In genomic region chr3:158539414-158540014, GRCh38 we compare ENCODE assay signal across 8 cellular contexts. TPM values are rescaled to one million over a fixed set of nuclear protein-coding genes. Genes with fewer than 3 reads are reported as not detected.
A peak's percentile ranks its signal among the peaks of the same experiment; 100 is the strongest.
DNase-seq lines count a peak whose midpoint lies in the region; ATAC-seq and TF ChIP-seq lines count a peak whose summit lies in the region.

No MANE protein-coding gene starts in this region.

- H3K27ac ChIP-seq in PC-3 (ENCODE audit: low read length) = no peak overlapping the region
- no peak overlapping the region for H3K27ac ChIP-seq in hepatocyte

- H3K79me2 ChIP-seq in PC-3 (ENCODE audit: low read length) (no peaks in the 10 kb centered on the region), hepatocyte (no peaks in the 10 kb centered on the region)

- H3K36me3 ChIP-seq in PC-3 (ENCODE audit: low read depth, low read length) (no peaks in the 10 kb centered on the region), hepatocyte (replicated peaks; ENCODE audit: insufficient read depth, low read depth) (no peaks in the 10 kb centered on the region)

- H2AFZ ChIP-seq in PC-3 (ENCODE audit: low read length) = peak overlapping the region; percentile 54
- H2AFZ ChIP-seq in hepatocyte = peak overlapping the region; percentile 90

- H3K4me1 ChIP-seq in PC-3 (ENCODE audit: insufficient read depth, low read length) = no peaks in the 10 kb centered on the region
- no peaks in the 10 kb centered on the region for H3K4me1 ChIP-seq in hepatocyte (ENCODE audit: insufficient read depth)

- peak; percentile 82 for ATAC-seq in GM18511 (IDR thresholded peaks at IDR 0.05; ENCODE audit: unreplicated experiment)
- no peak; the same call in 1 of the 2 replicates for ATAC-seq in PC-3
- ATAC-seq in activated CD4-positive, CD25-positive, alpha-beta regulatory T cell treated with anti-CD3 and anti-CD28 coated beads, Interleukin-2, amount 50 U/mL, for 24 hours = no peak

- DNase-seq in AG09309 (ENCODE audit: low read depth) (no peak), PC-3 (peak; percentile 58), hepatocyte (ENCODE audit: low spot score) (peak; percentile 57)
- DNase-seq in Jurkat, Clone E6-1 (ENCODE audit: low read depth, low spot score) = peak; percentile 62
- peak; percentile 34 for DNase-seq in activated naive CD4-positive, alpha-beta T cell treated with anti-CD3 and anti-CD28 coated beads, Interleukin-2, amount 50 U/mL, for 16 hours
- DNase-seq in stimulated activated CD4-positive, alpha-beta T cell treated with anti-CD3 and anti-CD28 coated beads, Interleukin-2, amount 100 ng/mL, for 24 hours = peak; percentile 47 to 54

- no peak overlapping the region for H3K4me2 ChIP-seq in PC-3 (ENCODE audit: low read length)
- no peak overlapping the region for H3K4me2 ChIP-seq in hepatocyte

- POLR2A ChIA-PET in PC-3 (lab: Charles Lee; ENCODE audit: unreplicated experiment) = no interaction called here

- H3K9ac ChIP-seq in PC-3 (ENCODE audit: low read length) = no peak overlapping the region

- H3K9me2 ChIP-seq in PC-3 (replicated peaks; ENCODE audit: low read length) (no peaks in the 10 kb centered on the region), hepatocyte (replicated peaks; ENCODE audit: insufficient read depth) (no peaks in the 10 kb centered on the region)

- no peak overlapping the region for H3K4me3 ChIP-seq in AG09309 (ENCODE audit: control insufficient read depth, low read depth, low read length)
- no peak overlapping the region for H3K4me3 ChIP-seq in Jurkat, Clone E6-1 (ENCODE audit: low read length)
- H3K4me3 ChIP-seq in PC-3 (ENCODE audit: low read length) = no peak overlapping the region
- H3K4me3 ChIP-seq in hepatocyte = no peak overlapping the region

- H3K9me3 ChIP-seq in PC-3 (ENCODE audit: low read length) = no peaks in the 10 kb centered on the region
- H3K9me3 ChIP-seq in hepatocyte (ENCODE audit: low read depth) = no peaks in the 10 kb centered on the region

- WGBS in hepatocyte (ENCODE audit: low lambda C conversion rate, missing lambda C conversion rate) = 55% methylated on average over 3 of the region's 3 CpGs

- intact Hi-C loops in PC-3 (cut with micrococcal nuclease) = loop anchor here (1.0 to 10.0 kb wide), 4 partner anchors 103 to 1005 kb away; partner anchors contain the start of gene GFM1

- H3F3A ChIP-seq in PC-3 (ENCODE audit: low read length, unreplicated experiment) = no peaks in the 10 kb centered on the region

- CTCF ChIA-PET in PC-3 (lab: Charles Lee) = no interaction called here

- H3K27me3 ChIP-seq in PC-3 (ENCODE audit: low read length) = no peaks in the 10 kb centered on the region
- no peaks in the 10 kb centered on the region for H3K27me3 ChIP-seq in hepatocyte

- BruUV-seq in PC-3 (replicated peaks; lab: Mats Ljungman, UMichigan) = no TSS peak

- peak; percentile 56 for TF ChIP-seq CTCF in AG09309 (IDR thresholded peaks at IDR 0.05; ENCODE audit: control insufficient read depth, insufficient read depth, low read depth, low read length, missing control alignments)
- TF ChIP-seq CTCF in PC-3 (conservative IDR thresholded peaks at IDR 0.05; ENCODE audit: low read depth, low read length) = peak; percentile 63
- peak; percentile 60 for TF ChIP-seq CTCF in hepatocyte (IDR thresholded peaks at IDR 0.05; ENCODE audit: poor library complexity)

- H4K20me1 ChIP-seq in PC-3 (ENCODE audit: low read length) (no peaks in the 10 kb centered on the region), hepatocyte (ENCODE audit: insufficient read depth, poor library complexity, severe bottlenecking) (no peaks in the 10 kb centered on the region)

RNA-seq across cellular contexts. Expression of gene MLF1, which starts 31.5 kb away (rescaled TPM):
- not detected for polyA plus RNA-seq in Jurkat, Clone E6-1 (2012; ENCODE audit: insufficient read depth, insufficient read length)
- total RNA-seq in PC-3 (2014; rRNA removed) = 11.9 and 15.6 TPM in 2 replicates
- total RNA-seq in hepatocyte = 9.0 and 11.2 TPM in 2 replicates
- 5.8 and 10.9 TPM in 2 replicates for polyA plus RNA-seq in hepatocyte
